13 cellular contexts compared by ENCODE assay signal in genomic region chr9:120438111-120438510, GRCh38.
DNase-seq lines count a peak whose midpoint lies in the region; ATAC-seq and TF ChIP-seq lines count a peak whose summit lies in the region.
"Had no signal": no experiment of that assay in that cellular context is flagged by ENCODE, and none has a peak within 500 bp of the region (broad histone marks: within the 10 kb centered on the region; RNA-seq: fewer than 3 reads in every experiment).

No MANE protein-coding gene starts in this region.

- POLR2A ChIA-PET in naive thymus-derived CD4-positive, alpha-beta T cell (lab: Charles Lee), result no interaction called here

- no peaks in the 10 kb centered on the region for H3K27me3 Mint-ChIP-seq in naive thymus-derived CD4-positive, alpha-beta T cell
- H3K27me3 Mint-ChIP-seq: naive B cell had no signal

- peaks cover 43 to 80% (median 68%) of the 10 kb centered on the region in 5 donors for H3K36me3 Mint-ChIP-seq in naive thymus-derived CD4-positive, alpha-beta T cell

- H3K27me3 ChIP-seq in GM23248 (replicated peaks; ENCODE audit: insufficient read depth) (no peaks in the 10 kb centered on the region), SJCRH30 (no peaks in the 10 kb centered on the region)
- no peaks in the 10 kb centered on the region for H3K27me3 ChIP-seq in naive thymus-derived CD4-positive, alpha-beta T cell (ENCODE audit: control insufficient read depth in 2 of 2, insufficient read depth in 2 of 2, low read length in 2 of 2)

- 89 to 98% methylated on average over 2 of the region's 2 CpGs for WGBS in GM23248 (ENCODE audit: low coverage in 1 of 2, low lambda C conversion rate in 2 of 2, missing lambda C conversion rate in 2 of 2), 2 experiments

- TF ChIP-seq POLR2A in NB4 (IDR thresholded peaks at IDR 0.05; ENCODE audit: extremely low read depth, insufficient read length), result no peak

- no peak for TF ChIP-seq CTCF in NB4 (IDR thresholded peaks at IDR 0.05; ENCODE audit: low read depth, low read length)

- intact Hi-C loops in naive thymus-derived CD4-positive, alpha-beta T cell (cut with micrococcal nuclease), result no loop called here

- peak; percentile 28 for DNase-seq in GM23248
- DNase-seq in NB4 (ENCODE audit: low read depth), result peak; percentile 22
- DNase-seq in dermis microvascular lymphatic vessel endothelial cell (ENCODE audit: low read depth in 2 of 2), result peak; percentile 9 to 75
- DNase-seq in naive thymus-derived CD4-positive, alpha-beta T cell, result no peak
- no peak for DNase-seq in SJCRH30
- DNase-seq in KBM-7, result no peak
- no peak for DNase-seq in UCSD-AML1 (lab: John Stamatoyannopoulos, UW; ENCODE audit: unreplicated experiment)
- DNase-seq: cerebellar nuclear complex, HFFc6, naive B cell had no signal

- CTCF ChIA-PET in naive thymus-derived CD4-positive, alpha-beta T cell (lab: Charles Lee), result no interaction called here

- H4K20me1 ChIP-seq in GM23248 (ENCODE audit: insufficient read depth), result no peaks in the 10 kb centered on the region

- peaks cover 41% of the 10 kb centered on the region for H3K4me1 ChIP-seq in GM23248 (ENCODE audit: insufficient read depth)
- H3K4me1 ChIP-seq in naive thymus-derived CD4-positive, alpha-beta T cell (ENCODE audit: control insufficient read depth in 2 of 2, insufficient read depth in 2 of 2, low read length in 2 of 2), result no peaks in the 10 kb centered on the region
- no peaks in the 10 kb centered on the region for H3K4me1 ChIP-seq in SJCRH30

- H3K36me3 ChIP-seq in GM23248 (ENCODE audit: low read depth), result peaks cover 26% of the 10 kb centered on the region; the same call in 1 of the 2 replicates
- H3K36me3 ChIP-seq in naive thymus-derived CD4-positive, alpha-beta T cell (ENCODE audit: control insufficient read depth in 2 of 3, insufficient read depth in 3 of 3, low read length in 3 of 3), result peaks cover 4 to 75% (median 20%) of the 10 kb centered on the region in 3 experiments
- peaks cover 69% of the 10 kb centered on the region for H3K36me3 ChIP-seq in SJCRH30

- H2AFZ ChIP-seq in GM23248, result no peak overlapping the region

- H3K9me3 Mint-ChIP-seq in naive thymus-derived CD4-positive, alpha-beta T cell, result peaks cover 0 to 3% (median 0%) of the 10 kb centered on the region in 11 donors
- H3K9me3 Mint-ChIP-seq: HFFc6, naive B cell, WTC11 had no signal

- H3K9ac ChIP-seq in GM23248, result no peak overlapping the region
- H3K9ac ChIP-seq: KMS-11 had no signal

- no peak overlapping the region for H3K4me3 ChIP-seq in GM23248
- no peak overlapping the region for H3K4me3 ChIP-seq in NB4 (ENCODE audit: low read depth, low read length)
- no peak overlapping the region for H3K4me3 ChIP-seq in naive thymus-derived CD4-positive, alpha-beta T cell (ENCODE audit: low read length)
- no peak overlapping the region for H3K4me3 ChIP-seq in SJCRH30

- peak overlapping the region in 1 of 9 donors; percentile 85 for H3K27ac Mint-ChIP-seq in naive thymus-derived CD4-positive, alpha-beta T cell
- H3K27ac Mint-ChIP-seq: WTC11 had no signal

- H3K9me2 ChIP-seq in GM23248 (ENCODE audit: insufficient read depth), result no peaks in the 10 kb centered on the region

- H3F3A ChIP-seq in GM23248 (ENCODE audit: insufficient read depth), result peaks cover 41% of the 10 kb centered on the region

- H3K79me2 ChIP-seq in GM23248 (ENCODE audit: insufficient read depth), result peaks cover 10% of the 10 kb centered on the region

- peak; percentile 6 for ATAC-seq in naive thymus-derived CD4-positive, alpha-beta T cell
- ATAC-seq: SK-N-SH treated with all-trans-retinoic acid at 6 μM for 48 hours, WTC11 had no signal

- H3K4me3 Mint-ChIP-seq in naive thymus-derived CD4-positive, alpha-beta T cell, result peak overlapping the region in 1 of 10 donors; percentile 20
- H3K4me3 Mint-ChIP-seq: HFFc6, naive B cell, WTC11 had no signal

- H3K27ac ChIP-seq in GM23248 (no peak overlapping the region), SJCRH30 (no peak overlapping the region)
- no peak overlapping the region for H3K27ac ChIP-seq in naive thymus-derived CD4-positive, alpha-beta T cell (ENCODE audit: low read depth, low read length)
- H3K27ac ChIP-seq: KMS-11 had no signal

- no peaks in the 10 kb centered on the region for H3K9me3 ChIP-seq in GM23248 (ENCODE audit: low read depth)
- no peaks in the 10 kb centered on the region for H3K9me3 ChIP-seq in naive thymus-derived CD4-positive, alpha-beta T cell (ENCODE audit: control insufficient read depth in 2 of 3, low read length in 3 of 3)
- H3K9me3 ChIP-seq in SJCRH30 (replicated peaks), result no peaks in the 10 kb centered on the region; the same call in 1 of the 2 replicates

- no peak overlapping the region for H3K4me2 ChIP-seq in GM23248 (ENCODE audit: unreplicated experiment)
- H3K4me2 ChIP-seq: KMS-11 had no signal

- H3K4me1 Mint-ChIP-seq in naive thymus-derived CD4-positive, alpha-beta T cell, result peaks cover 0 to 36% (median 6%) of the 10 kb centered on the region in 7 donors
- H3K4me1 Mint-ChIP-seq: WTC11 had no signal

- in situ Hi-C loops in GM23248 (cut with MboI), result no loop called here
- in situ Hi-C loops in KBM-7 (cut with MboI; ENCODE audit: low pct_unique_long_range_greater_than_20kb, low sequenced_read_pairs), result no loop called here

Comparison
In these comparisons a context has a peak if more than half of its experiments do, and no peak if none do; other contexts are left out.
1. DNase-seq: peak in GM23248 (single experiment), NB4 (single experiment) and dermis microvascular lymphatic vessel endothelial cell (2 of 2); none in naive thymus-derived CD4-positive, alpha-beta T cell (0 of 9), SJCRH30 (0 of 2), KBM-7 (single experiment) and UCSD-AML1 (single experiment).